ENCODE assay signal across 1 cellular context in genomic region chr15:29821416-29822099, GRCh38.
TF ChIP-seq lines count a peak whose summit lies in the region.

No MANE protein-coding gene starts in this region.

TF ChIP-seq in K562, 482 proteins besides CTCF, POLR2A, EP300 and RAD21 (continued from another document and continues in another):
- TF ChIP-seq DLX4 (CRISPR knock-in tag; IDR thresholded peaks at IDR 0.05) (no peak), PCBP2 (IDR thresholded peaks at IDR 0.05; ENCODE audit: low read depth, low read length, poor library complexity, severe bottlenecking) (no peak), SIN3A (IDR thresholded peaks at IDR 0.05; ENCODE audit: borderline replicate concordance in 2 of 2, control insufficient read depth in 1 of 2, low read depth in 2 of 2, low read length in 2 of 2) (peak in 1 of 2 experiments; percentile 38; a peak in 1 of 4 replicates), TRIM28 (IDR thresholded peaks at IDR 0.05) (no peak), SRSF1 (IDR thresholded peaks at IDR 0.05; ENCODE audit: low read depth, low read length) (no peak), ZNF124 (CRISPR knock-in tag; IDR thresholded peaks at IDR 0.05) (no peak), SMAD4 (CRISPR knock-in tag; conservative IDR thresholded peaks at IDR 0.05) (no peak), FOSL1 (tag; conservative IDR thresholded peaks at IDR 0.05) (no peak), KLF10 (CRISPR knock-in tag; IDR thresholded peaks at IDR 0.05) (no peak), SNIP1 (IDR thresholded peaks at IDR 0.05; ENCODE audit: low read depth) (no peak), HDAC1 (IDR thresholded peaks at IDR 0.05) (peak in 1 of 2 experiments; percentile 42; a peak in 1 of 4 replicates), ZNF23 (CRISPR knock-in tag; IDR thresholded peaks at IDR 0.05) (no peak), CHCHD3 (CRISPR knock-in tag; IDR thresholded peaks at IDR 0.05) (no peak), YBX1 (IDR thresholded peaks at IDR 0.05) (no peak), AFF1 (IDR thresholded peaks at IDR 0.05; ENCODE audit: low read depth in 1 of 2, partially characterized antibody in 2 of 2) (no peak), RBM15 (IDR thresholded peaks at IDR 0.05; ENCODE audit: insufficient read depth, low read length) (no peak), ZNF639 (CRISPR knock-in tag; conservative IDR thresholded peaks at IDR 0.05 in 1 of 2, IDR thresholded peaks at IDR 0.05 in 1 of 2) (no peak), ZNF318 (IDR thresholded peaks at IDR 0.05; ENCODE audit: borderline replicate concordance in 1 of 2, low read depth in 1 of 2) (no peak), SMARCA5 (IDR thresholded peaks at IDR 0.05) (no peak)
- TF ChIP-seq, protein P1, sequence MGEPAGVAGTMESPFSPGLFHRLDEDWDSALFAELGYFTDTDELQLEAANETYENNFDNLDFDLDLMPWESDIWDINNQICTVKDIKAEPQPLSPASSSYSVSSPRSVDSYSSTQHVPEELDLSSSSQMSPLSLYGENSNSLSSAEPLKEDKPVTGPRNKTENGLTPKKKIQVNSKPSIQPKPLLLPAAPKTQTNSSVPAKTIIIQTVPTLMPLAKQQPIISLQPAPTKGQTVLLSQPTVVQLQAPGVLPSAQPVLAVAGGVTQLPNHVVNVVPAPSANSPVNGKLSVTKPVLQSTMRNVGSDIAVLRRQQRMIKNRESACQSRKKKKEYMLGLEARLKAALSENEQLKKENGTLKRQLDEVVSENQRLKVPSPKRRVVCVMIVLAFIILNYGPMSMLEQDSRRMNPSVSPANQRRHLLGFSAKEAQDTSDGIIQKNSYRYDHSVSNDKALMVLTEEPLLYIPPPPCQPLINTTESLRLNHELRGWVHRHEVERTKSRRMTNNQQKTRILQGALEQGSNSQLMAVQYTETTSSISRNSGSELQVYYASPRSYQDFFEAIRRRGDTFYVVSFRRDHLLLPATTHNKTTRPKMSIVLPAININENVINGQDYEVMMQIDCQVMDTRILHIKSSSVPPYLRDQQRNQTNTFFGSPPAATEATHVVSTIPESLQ (CRISPR knock-in tag; IDR thresholded peaks at IDR 0.05) = no peak
- TF ChIP-seq, protein P2, sequence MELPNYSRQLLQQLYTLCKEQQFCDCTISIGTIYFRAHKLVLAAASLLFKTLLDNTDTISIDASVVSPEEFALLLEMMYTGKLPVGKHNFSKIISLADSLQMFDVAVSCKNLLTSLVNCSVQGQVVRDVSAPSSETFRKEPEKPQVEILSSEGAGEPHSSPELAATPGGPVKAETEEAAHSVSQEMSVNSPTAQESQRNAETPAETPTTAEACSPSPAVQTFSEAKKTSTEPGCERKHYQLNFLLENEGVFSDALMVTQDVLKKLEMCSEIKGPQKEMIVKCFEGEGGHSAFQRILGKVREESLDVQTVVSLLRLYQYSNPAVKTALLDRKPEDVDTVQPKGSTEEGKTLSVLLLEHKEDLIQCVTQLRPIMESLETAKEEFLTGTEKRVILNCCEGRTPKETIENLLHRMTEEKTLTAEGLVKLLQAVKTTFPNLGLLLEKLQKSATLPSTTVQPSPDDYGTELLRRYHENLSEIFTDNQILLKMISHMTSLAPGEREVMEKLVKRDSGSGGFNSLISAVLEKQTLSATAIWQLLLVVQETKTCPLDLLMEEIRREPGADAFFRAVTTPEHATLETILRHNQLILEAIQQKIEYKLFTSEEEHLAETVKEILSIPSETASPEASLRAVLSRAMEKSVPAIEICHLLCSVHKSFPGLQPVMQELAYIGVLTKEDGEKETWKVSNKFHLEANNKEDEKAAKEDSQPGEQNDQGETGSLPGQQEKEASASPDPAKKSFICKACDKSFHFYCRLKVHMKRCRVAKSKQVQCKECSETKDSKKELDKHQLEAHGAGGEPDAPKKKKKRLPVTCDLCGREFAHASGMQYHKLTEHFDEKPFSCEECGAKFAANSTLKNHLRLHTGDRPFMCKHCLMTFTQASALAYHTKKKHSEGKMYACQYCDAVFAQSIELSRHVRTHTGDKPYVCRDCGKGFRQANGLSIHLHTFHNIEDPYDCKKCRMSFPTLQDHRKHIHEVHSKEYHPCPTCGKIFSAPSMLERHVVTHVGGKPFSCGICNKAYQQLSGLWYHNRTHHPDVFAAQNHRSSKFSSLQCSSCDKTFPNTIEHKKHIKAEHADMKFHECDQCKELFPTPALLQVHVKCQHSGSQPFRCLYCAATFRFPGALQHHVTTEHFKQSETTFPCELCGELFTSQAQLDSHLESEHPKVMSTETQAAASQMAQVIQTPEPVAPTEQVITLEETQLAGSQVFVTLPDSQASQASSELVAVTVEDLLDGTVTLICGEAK (IDR thresholded peaks at IDR 0.05) = no peak
- TF ChIP-seq, protein P2 (CRISPR knock-in tag; IDR thresholded peaks at IDR 0.05) = no peak
- TF ChIP-seq, protein P3, sequence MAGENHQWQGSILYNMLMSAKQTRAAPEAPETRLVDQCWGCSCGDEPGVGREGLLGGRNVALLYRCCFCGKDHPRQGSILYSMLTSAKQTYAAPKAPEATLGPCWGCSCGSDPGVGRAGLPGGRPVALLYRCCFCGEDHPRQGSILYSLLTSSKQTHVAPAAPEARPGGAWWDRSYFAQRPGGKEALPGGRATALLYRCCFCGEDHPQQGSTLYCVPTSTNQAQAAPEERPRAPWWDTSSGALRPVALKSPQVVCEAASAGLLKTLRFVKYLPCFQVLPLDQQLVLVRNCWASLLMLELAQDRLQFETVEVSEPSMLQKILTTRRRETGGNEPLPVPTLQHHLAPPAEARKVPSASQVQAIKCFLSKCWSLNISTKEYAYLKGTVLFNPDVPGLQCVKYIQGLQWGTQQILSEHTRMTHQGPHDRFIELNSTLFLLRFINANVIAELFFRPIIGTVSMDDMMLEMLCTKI (IDR thresholded peaks at IDR 0.05; ENCODE audit: partially characterized antibody) = no peak
